In genomic region chr10:68334672-68335467, GRCh38 we compare ENCODE assay signal across 7 cellular contexts. TPM values are rescaled to one million over a fixed set of nuclear protein-coding genes. Genes with fewer than 3 reads are reported as not detected.
A peak's percentile ranks its signal among the peaks of the same experiment; 100 is the strongest.
DNase-seq lines count a peak whose midpoint lies in the region; ATAC-seq and TF ChIP-seq lines count a peak whose summit lies in the region.

No MANE protein-coding gene starts in this region.

- peaks cover 51% of the 10 kb centered on the region for H3K36me3 ChIP-seq in HAP-1 (replicated peaks)
- no peaks in the 10 kb centered on the region for H3K36me3 ChIP-seq in hepatocyte (replicated peaks; ENCODE audit: insufficient read depth, low read depth)

- POLR2A ChIA-PET in WTC11 (lab: Charles Lee): interaction anchor here (0.8 to 1.0 kb wide), 2 partner anchors 11 to 216 kb away, joined by 3 to 4 read pairs; no protein-coding TSS in a partner anchor

- no peaks in the 10 kb centered on the region for H3K9me3 Mint-ChIP-seq in WTC11
- H3K9me3 Mint-ChIP-seq in stimulated activated effector memory CD8-positive, alpha-beta T cell treated with anti-CD3 and anti-CD28 coated beads, Interleukin-12 subunit alpha, Interleukin-12 subunit beta, amount 100 ng/mL, for 72 hours: no peaks in the 10 kb centered on the region

- DNase-seq in HAP-1 (ENCODE audit: low spot score in 2 of 2): peak in 1 of 2 experiments; percentile 28
- no peak for DNase-seq in WTC11 (ENCODE audit: low spot score)
- DNase-seq in hepatocyte (ENCODE audit: low spot score): no peak
- DNase-seq in stimulated activated effector memory CD8-positive, alpha-beta T cell treated with anti-CD3 and anti-CD28 coated beads, Interleukin-12 subunit alpha, Interleukin-12 subunit beta, amount 100 ng/mL, for 72 hours (ENCODE audit: low spot score in 2 of 2): no peak
- DNase-seq in NCI-H1436 (lab: John Stamatoyannopoulos, UW): no peak
- no peak for DNase-seq in NCI-H1048 (lab: John Stamatoyannopoulos, UW)

- H3K4me3 Mint-ChIP-seq in WTC11: peak overlapping the region; percentile 99
- H3K4me3 Mint-ChIP-seq in stimulated activated effector memory CD8-positive, alpha-beta T cell treated with anti-CD3 and anti-CD28 coated beads, Interleukin-12 subunit alpha, Interleukin-12 subunit beta, amount 100 ng/mL, for 72 hours: peak overlapping the region; percentile 97

- H3K79me2 ChIP-seq in hepatocyte: peaks cover 82% of the 10 kb centered on the region

- no peak overlapping the region for H3K27ac ChIP-seq in hepatocyte

- H3K27me3 ChIP-seq in HAP-1 (ENCODE audit: low read depth) (no peaks in the 10 kb centered on the region), hepatocyte (no peaks in the 10 kb centered on the region)

- TF ChIP-seq CTCF in WTC11 (IDR thresholded peaks at IDR 0.05) (no peak), hepatocyte (IDR thresholded peaks at IDR 0.05; ENCODE audit: poor library complexity) (no peak)

- H4K20me1 ChIP-seq in hepatocyte (ENCODE audit: insufficient read depth, poor library complexity, severe bottlenecking): peaks cover 70% of the 10 kb centered on the region

- H2AFZ ChIP-seq in hepatocyte: no peak overlapping the region

- CTCF ChIA-PET in WTC11 (lab: Charles Lee): interaction anchor here (1.1 to 1.5 kb wide), 2 partner anchors 14 to 122 kb away, joined by 6 to 7 read pairs; no protein-coding TSS in a partner anchor

- no peaks in the 10 kb centered on the region for H3K9me2 ChIP-seq in hepatocyte (replicated peaks; ENCODE audit: insufficient read depth)

- in situ Hi-C loops in HAP-1 (cut with MboI; ENCODE audit: low sequenced_read_pairs): no loop called here

- H3K4me2 ChIP-seq in hepatocyte: peak overlapping the region; percentile 84

- H3K4me3 ChIP-seq in HAP-1 (peak overlapping the region; percentile 98), hepatocyte (peak overlapping the region; percentile 84)

- H3K4me1 ChIP-seq in HAP-1 (peaks cover 22% of the 10 kb centered on the region), hepatocyte (ENCODE audit: insufficient read depth) (peaks cover 33% of the 10 kb centered on the region)

- H3K27me3 Mint-ChIP-seq in WTC11 (ENCODE audit: low read depth): no peaks in the 10 kb centered on the region; the same call in 1 of the 2 replicates

- WGBS in hepatocyte (ENCODE audit: low lambda C conversion rate, missing lambda C conversion rate): 8% methylated on average over 8 of the region's 8 CpGs

- peak overlapping the region; percentile 55 for H3K27ac Mint-ChIP-seq in WTC11
- peak overlapping the region; percentile 100 for H3K27ac Mint-ChIP-seq in stimulated activated effector memory CD8-positive, alpha-beta T cell treated with anti-CD3 and anti-CD28 coated beads, Interleukin-12 subunit alpha, Interleukin-12 subunit beta, amount 100 ng/mL, for 72 hours

- ATAC-seq in WTC11: no peak
- ATAC-seq in stimulated activated effector memory CD8-positive, alpha-beta T cell treated with anti-CD3 and anti-CD28 coated beads, Interleukin-12 subunit alpha, Interleukin-12 subunit beta, amount 100 ng/mL, for 72 hours: no peak
- no peak for ATAC-seq in HG03378 (IDR thresholded peaks at IDR 0.05; ENCODE audit: unreplicated experiment)

- H3K36me3 Mint-ChIP-seq in WTC11: peaks cover 55% of the 10 kb centered on the region
- peaks cover 91% of the 10 kb centered on the region for H3K36me3 Mint-ChIP-seq in stimulated activated effector memory CD8-positive, alpha-beta T cell treated with anti-CD3 and anti-CD28 coated beads, Interleukin-12 subunit alpha, Interleukin-12 subunit beta, amount 100 ng/mL, for 72 hours

- peaks cover 42% of the 10 kb centered on the region for H3K4me1 Mint-ChIP-seq in WTC11
- peaks cover 77% of the 10 kb centered on the region for H3K4me1 Mint-ChIP-seq in stimulated activated effector memory CD8-positive, alpha-beta T cell treated with anti-CD3 and anti-CD28 coated beads, Interleukin-12 subunit alpha, Interleukin-12 subunit beta, amount 100 ng/mL, for 72 hours

- H3K9me3 ChIP-seq in HAP-1: no peaks in the 10 kb centered on the region
- H3K9me3 ChIP-seq in hepatocyte (ENCODE audit: low read depth): no peaks in the 10 kb centered on the region

TF ChIP-seq in WTC11, 78 proteins besides CTCF, POLR2A, EP300 and RAD21:
- no peak for TF ChIP-seq TEAD1 (CRISPR knock-in tag; IDR thresholded peaks at IDR 0.05)
- no peak for TF ChIP-seq ERG (CRISPR knock-in tag; IDR thresholded peaks at IDR 0.05)
- TF ChIP-seq ZNF232 (CRISPR knock-in tag; IDR thresholded peaks at IDR 0.05): no peak
- TF ChIP-seq ZNF121 (CRISPR knock-in tag; IDR thresholded peaks at IDR 0.05): no peak
- TF ChIP-seq ZBTB21 (CRISPR knock-in tag; IDR thresholded peaks at IDR 0.05; ENCODE audit: borderline replicate concordance): no peak
- TF ChIP-seq NR1H2 (CRISPR knock-in tag; IDR thresholded peaks at IDR 0.05): no peak
- TF ChIP-seq E2F4 (CRISPR knock-in tag; IDR thresholded peaks at IDR 0.05; ENCODE audit: borderline replicate concordance, low read depth): no peak
- no peak for TF ChIP-seq NR3C1 (CRISPR knock-in tag; conservative IDR thresholded peaks at IDR 0.05; ENCODE audit: low read depth)
- no peak for TF ChIP-seq PRDM15 (CRISPR knock-in tag; IDR thresholded peaks at IDR 0.05)

RNA-seq across cellular contexts. Expression of gene PBLD, which starts 2.1 kb away (rescaled TPM):
- 2.4 to 2.7 TPM (median 2.6 TPM) in 3 replicates for total RNA-seq in WTC11 (2021)
- 37.0 and 42.2 TPM in 2 replicates for total RNA-seq in hepatocyte
- 12.8 and 26.1 TPM in 2 replicates for polyA plus RNA-seq in hepatocyte

RNA-seq across cellular contexts. Expression of gene HNRNPH3, which starts 3.0 kb away (rescaled TPM):
- total RNA-seq in WTC11 (2021) (220 to 226 TPM (median 223 TPM) in 3 replicates), hepatocyte (26.8 and 31.5 TPM in 2 replicates)
- polyA plus RNA-seq in hepatocyte: 134 and 135 TPM in 2 replicates

Comparison
In these comparisons a context has a peak if more than half of its experiments do, and no peak if none do; other contexts are left out.
1. RNA of gene PBLD, which starts 2.1 kb away (total RNA-seq): 37.0 to 42.2 TPM in hepatocyte; 2.4 to 2.7 TPM in WTC11; every median in the first group is over 10 times any median in the second.